ENCODE assay signal across 1 cellular context in genomic region chr3:48927928-48928327, GRCh38.
TF ChIP-seq lines count a peak whose summit lies in the region.

No MANE protein-coding gene starts in this region.

TF ChIP-seq in GM12878, 131 proteins besides CTCF, POLR2A, EP300 and RAD21:
- TF ChIP-seq JUND (IDR thresholded peaks at IDR 0.05; ENCODE audit: low read depth, low read length): no peak
- no peak for TF ChIP-seq ATF2 (IDR thresholded peaks at IDR 0.05; ENCODE audit: low read length)
- no peak for TF ChIP-seq ZZZ3 (IDR thresholded peaks at IDR 0.05; ENCODE audit: control insufficient read depth, insufficient read length, low read depth)
- TF ChIP-seq ZNF217 (IDR thresholded peaks at IDR 0.05): no peak
- no peak for TF ChIP-seq NBN (IDR thresholded peaks at IDR 0.05)
- TF ChIP-seq NR2F1 (conservative IDR thresholded peaks at IDR 0.05): no peak
- TF ChIP-seq SMC3 (IDR thresholded peaks at IDR 0.05; ENCODE audit: borderline replicate concordance, low read length): no peak
- TF ChIP-seq CEBPZ (IDR thresholded peaks at IDR 0.05; ENCODE audit: low read depth, low read length): no peak
- TF ChIP-seq BCL3 (IDR thresholded peaks at IDR 0.05; ENCODE audit: borderline replicate concordance, insufficient read depth, low read depth, low read length, poor library complexity, severe bottlenecking): no peak
- no peak for TF ChIP-seq IKZF1 (conservative IDR thresholded peaks at IDR 0.05)
- 0 out of 4 replicates have a peak, but pooled peaks of 1 of the 2 experiments have one; percentile 20 for TF ChIP-seq CEBPB (IDR thresholded peaks at IDR 0.05; ENCODE audit: borderline replicate concordance in 1 of 2, low read depth in 2 of 2, low read length in 2 of 2)
- no peak for TF ChIP-seq SREBF2 (IDR thresholded peaks at IDR 0.05; ENCODE audit: low read length)
- no peak for TF ChIP-seq ATF7 (IDR thresholded peaks at IDR 0.05; ENCODE audit: low read depth)
- TF ChIP-seq IKZF2 (IDR thresholded peaks at IDR 0.05): no peak
- TF ChIP-seq SPI1 (IDR thresholded peaks at IDR 0.05; ENCODE audit: borderline replicate concordance, insufficient read depth, low read depth, low read length): no peak
- TF ChIP-seq SUZ12 (IDR thresholded peaks at IDR 0.05; ENCODE audit: unreplicated experiment): no peak
- TF ChIP-seq WRNIP1 (IDR thresholded peaks at IDR 0.05; ENCODE audit: borderline replicate concordance, low read depth, low read length): no peak
- peak in 1 of 2 experiments; percentile 17; a peak in 1 of 4 replicates for TF ChIP-seq BHLHE40 (IDR thresholded peaks at IDR 0.05; ENCODE audit: borderline replicate concordance in 1 of 2, low read depth in 2 of 2, low read length in 1 of 2)
- 0 out of 2 replicates have a peak, but pooled peaks have one; percentile 5 for TF ChIP-seq JUNB (IDR thresholded peaks at IDR 0.05)
- TF ChIP-seq ZNF592 (IDR thresholded peaks at IDR 0.05): no peak
- peak; percentile 61 for TF ChIP-seq PKNOX1 (IDR thresholded peaks at IDR 0.05)
- TF ChIP-seq E2F8 (IDR thresholded peaks at IDR 0.05; ENCODE audit: low read depth, partially characterized antibody): no peak
- TF ChIP-seq ZNF274 (IDR thresholded peaks at IDR 0.05; ENCODE audit: insufficient read depth, insufficient read length): no peak
- no peak for TF ChIP-seq NR2C2 (IDR thresholded peaks at IDR 0.05; ENCODE audit: borderline replicate concordance, control insufficient read depth, insufficient read length, low read depth)
- no peak for TF ChIP-seq NFIC (IDR thresholded peaks at IDR 0.05; ENCODE audit: low read depth, low read length)
TF ChIP-seq in GM12878: peak in this region for 4.
